13 cellular contexts compared by ENCODE assay signal in the genomic region with DNA sequence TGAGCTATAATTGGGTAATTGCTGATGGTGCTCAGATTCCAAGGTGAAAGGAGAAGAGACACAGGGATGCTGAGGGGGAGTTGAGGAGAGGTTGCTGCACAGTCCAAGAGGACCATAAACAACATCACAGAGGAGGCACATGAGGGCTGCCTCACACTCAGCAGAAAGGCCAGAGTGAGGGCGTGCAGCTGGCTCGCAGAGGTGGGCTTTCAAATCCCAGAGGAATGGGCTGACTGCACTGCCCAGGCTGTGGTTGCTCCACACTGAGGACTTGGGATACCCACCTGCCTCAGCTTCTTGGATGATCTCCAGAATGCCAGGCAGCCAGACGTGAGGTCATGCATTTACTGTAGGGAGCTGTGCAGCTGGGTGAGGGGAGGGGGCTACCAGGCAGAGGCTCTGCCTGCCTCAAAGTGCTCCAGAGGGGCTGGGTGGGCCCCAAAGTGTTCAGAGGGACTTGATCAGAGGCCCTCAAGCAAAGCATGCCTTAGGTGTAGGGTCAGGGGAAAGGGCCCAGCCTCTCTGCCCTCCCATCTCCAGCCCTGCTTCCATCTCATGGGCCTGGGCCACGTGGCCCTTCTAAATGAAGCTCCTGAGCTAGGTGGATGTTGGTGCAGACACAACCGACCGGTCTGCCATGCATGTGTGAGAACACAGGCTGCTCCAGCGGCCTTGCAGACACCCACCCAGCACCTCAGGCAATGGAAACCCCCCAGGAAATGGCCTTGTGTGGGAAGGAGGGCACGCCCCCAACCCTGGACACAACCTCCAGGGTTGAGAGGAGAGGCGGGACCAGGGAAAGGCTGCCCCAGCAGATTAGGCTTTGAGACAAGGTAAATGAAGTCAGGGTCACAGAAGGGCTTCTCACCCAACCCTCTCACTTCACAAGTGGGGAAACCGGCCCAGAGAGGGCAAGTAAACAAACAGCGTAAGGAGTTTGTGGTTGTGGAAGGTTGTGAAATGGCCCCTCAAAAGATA.
"Had no signal": no experiment of that assay in that cellular context is flagged by ENCODE, and none has a peak within 500 bp of the region (broad histone marks: within the 10 kb centered on the region; RNA-seq: fewer than 3 reads in every experiment).

No MANE protein-coding gene starts in this region.

- ATAC-seq: foreskin keratinocyte, T-cell had no signal

- DNase-seq: activated CD4-positive, alpha-beta memory T cell treated with anti-CD3 and anti-CD28 coated beads, Interleukin-2, amount 10 ng/mL, durations not matched to agents 7 days and 5 days; activated CD4-positive, alpha-beta T cell treated with anti-CD3 and anti-CD28 coated beads for 1 hour; activated gamma-delta T cell; activated T-cell treated with anti-CD3 and anti-CD28 coated beads, Interleukin-2, amount 50 U/mL, for 48 hours; anterior cingulate cortex; foreskin keratinocyte; kidney; retina; stimulated activated CD4-positive, alpha-beta T cell treated with anti-CD3 and anti-CD28 coated beads, Interleukin-15, amount 100 ng/mL, for 24 hours; stimulated activated CD4-positive, alpha-beta T cell treated with anti-CD3 and anti-CD28 coated beads, Interleukin-4, amount 100 ng/mL, for 4 hours; stomach; T-cell; T1000 had no signal

- FAIRE-seq: kidney had no signal
